Comparison of ENCODE assay signal across 12 cellular contexts in genomic region chr1:225875044-225875822, GRCh38. TPM values are rescaled to one million over a fixed set of nuclear protein-coding genes. Genes with fewer than 3 reads are reported as not detected.
DNase-seq lines count a peak whose midpoint lies in the region; TF ChIP-seq lines count a peak whose summit lies in the region.
"Had no signal": no experiment of that assay in that cellular context is flagged by ENCODE, and none has a peak within 500 bp of the region (broad histone marks: within the 10 kb centered on the region; RNA-seq: fewer than 3 reads in every experiment).

No MANE protein-coding gene starts in this region.

- CTCF ChIA-PET in activated CD4-positive, alpha-beta T cell treated with anti-CD3 and anti-CD28 coated beads, Interleukin-2, amount 10 ng/mL, durations not matched to agents 7 days and 5 days (lab: Charles Lee): interaction anchor here (1.0 kb wide), 1 partner anchor 9 kb away, joined by 4 read pairs; no protein-coding TSS in a partner anchor
- CTCF ChIA-PET in PC-9 (lab: Charles Lee) (interaction anchor here (0.5 to 0.6 kb wide), 4 partner anchors 14 to 98 kb away, joined by 3 to 4 read pairs (median 3); partner anchors contain the start of genes LEFTY1 and PYCR2), SK-N-SH (lab: Yijun Ruan, JAX) (no interaction called here)

- peak overlapping the region; percentile 30; the same call in 1 of the 2 replicates for H3K4me3 ChIP-seq in PC-9
- H3K4me3 ChIP-seq in transverse colon: no peak overlapping the region
- no peak overlapping the region for H3K4me3 ChIP-seq in SK-N-SH (ENCODE audit: low read depth in 2 of 2, low read length in 1 of 2)
- H3K4me3 ChIP-seq: right lobe of liver had no signal

- H3K9me3 ChIP-seq in PC-9 (ENCODE audit: insufficient read depth, low read depth) (no peaks in the 10 kb centered on the region), transverse colon (no peaks in the 10 kb centered on the region), SK-N-SH (no peaks in the 10 kb centered on the region)
- H3K9me3 ChIP-seq: right lobe of liver had no signal

- no peaks in the 10 kb centered on the region for H3K27me3 Mint-ChIP-seq in activated CD4-positive, alpha-beta T cell treated with anti-CD3 and anti-CD28 coated beads, Interleukin-2, amount 10 ng/mL, durations not matched to agents 7 days and 5 days

- POLR2A ChIA-PET in activated CD4-positive, alpha-beta T cell treated with anti-CD3 and anti-CD28 coated beads, Interleukin-2, amount 10 ng/mL, durations not matched to agents 7 days and 5 days (lab: Charles Lee): no interaction called here
- POLR2A ChIA-PET in PC-9 (lab: Charles Lee; ENCODE audit: unreplicated experiment): interaction anchor here (0.5 to 0.6 kb wide), 3 partner anchors 187 to 1439 kb away, joined by 3 to 7 read pairs (median 4); partner anchors contain the start of gene H3-3A
- POLR2A ChIA-PET in SK-N-SH (lab: Yijun Ruan, JAX): no interaction called here

- no peak for TF ChIP-seq CTCF in PC-9 (conservative IDR thresholded peaks at IDR 0.05)
- TF ChIP-seq CTCF in transverse colon (IDR thresholded peaks at IDR 0.05): no peak
- TF ChIP-seq CTCF in SK-N-SH (IDR thresholded peaks at IDR 0.05): no peak

- H3K36me3 Mint-ChIP-seq in activated CD4-positive, alpha-beta T cell treated with anti-CD3 and anti-CD28 coated beads, Interleukin-2, amount 10 ng/mL, durations not matched to agents 7 days and 5 days (ENCODE audit: low read depth): peaks cover 84% of the 10 kb centered on the region

- TSS peak; percentile 97 for BruUV-seq in PC-9 (replicated peaks; lab: Mats Ljungman, UMichigan)

- H3K4me3 Mint-ChIP-seq in activated CD4-positive, alpha-beta T cell treated with anti-CD3 and anti-CD28 coated beads, Interleukin-2, amount 10 ng/mL, durations not matched to agents 7 days and 5 days: no peak overlapping the region

- H3K4me2 ChIP-seq in PC-9: peak overlapping the region; percentile 88
- H3K4me2 ChIP-seq in SK-N-SH: no peak overlapping the region

- no peak for TF ChIP-seq RAD21 in SK-N-SH (IDR thresholded peaks at IDR 0.05; ENCODE audit: low read length)

- in situ Hi-C loops in transverse colon (cut with MboI; ENCODE audit: low pct_ligation_motif_present in 1 of 4, low pct_unique_long_range_greater_than_20kb in 1 of 4, low sequenced_read_pairs in 3 of 4): no loop called here

- peaks cover 75% of the 10 kb centered on the region for H3K4me1 Mint-ChIP-seq in activated CD4-positive, alpha-beta T cell treated with anti-CD3 and anti-CD28 coated beads, Interleukin-2, amount 10 ng/mL, durations not matched to agents 7 days and 5 days

- H3K9me2 ChIP-seq in PC-9 (ENCODE audit: insufficient read depth) (no peaks in the 10 kb centered on the region), SK-N-SH (no peaks in the 10 kb centered on the region)

- H3K4me1 ChIP-seq in PC-9 (replicated peaks; ENCODE audit: insufficient read depth) (peaks cover 91% of the 10 kb centered on the region), transverse colon (peaks cover 31 to 55% (median 50%) of the 10 kb centered on the region in 4 donors), SK-N-SH (ENCODE audit: control insufficient read depth in 1 of 2, insufficient read depth in 2 of 2, low read depth in 1 of 2, low read length in 1 of 2) (peaks cover 0 to 19% of the 10 kb centered on the region in 2 experiments; a peak in 1 of 4 replicates)

- peak overlapping the region; percentile 91 for H3K27ac ChIP-seq in PC-9
- H3K27ac ChIP-seq in transverse colon: peak overlapping the region; percentile 76 to 98 (median 96)
- H3K27ac ChIP-seq in SK-N-SH (ENCODE audit: low read depth in 2 of 2, low read length in 1 of 2): no peak overlapping the region
- H3K27ac ChIP-seq: right lobe of liver had no signal

- H4K20me1 ChIP-seq in PC-9 (ENCODE audit: insufficient read depth) (0 out of 2 replicates have a peak, but pooled peaks cover 4% of the 10 kb centered on the region), SK-N-SH (ENCODE audit: insufficient read depth) (no peaks in the 10 kb centered on the region)

- no peaks in the 10 kb centered on the region for H3K9me3 Mint-ChIP-seq in activated CD4-positive, alpha-beta T cell treated with anti-CD3 and anti-CD28 coated beads, Interleukin-2, amount 10 ng/mL, durations not matched to agents 7 days and 5 days

- no peak for TF ChIP-seq POLR2A in transverse colon (IDR thresholded peaks at IDR 0.05)

- H3K27me3 ChIP-seq in PC-9 (ENCODE audit: insufficient read depth, low read depth): no peaks in the 10 kb centered on the region
- H3K27me3 ChIP-seq in transverse colon: no peaks in the 10 kb centered on the region
- no peaks in the 10 kb centered on the region for H3K27me3 ChIP-seq in SK-N-SH (ENCODE audit: insufficient read depth)
- H3K27me3 ChIP-seq: right lobe of liver had no signal

- peaks cover 13% of the 10 kb centered on the region; the same call in 1 of the 2 replicates for H3K36me3 ChIP-seq in PC-9 (ENCODE audit: low read depth)
- peaks cover 0 to 36% (median 16%) of the 10 kb centered on the region in 4 donors for H3K36me3 ChIP-seq in transverse colon
- peaks cover 12 to 14% of the 10 kb centered on the region in 2 experiments for H3K36me3 ChIP-seq in SK-N-SH (replicated peaks in 1 of 2; ENCODE audit: control insufficient read depth in 1 of 2, insufficient read depth in 2 of 2, low read length in 1 of 2)

- TF ChIP-seq EP300 in transverse colon (IDR thresholded peaks at IDR 0.05; ENCODE audit: low read depth) (no peak), SK-N-SH (IDR thresholded peaks at IDR 0.05; ENCODE audit: borderline replicate concordance in 1 of 2, low read depth in 1 of 2, low read length in 1 of 2) (no peak)

- H3F3A ChIP-seq in PC-9 (ENCODE audit: insufficient read depth, low read depth) (peaks cover 73% of the 10 kb centered on the region), SK-N-SH (replicated peaks; ENCODE audit: insufficient read depth) (peaks cover 4% of the 10 kb centered on the region)

- no peak for DNase-seq in activated CD4-positive, alpha-beta T cell treated with anti-CD3 and anti-CD28 coated beads, Interleukin-2, amount 10 ng/mL, durations not matched to agents 7 days and 5 days
- no peak for DNase-seq in activated CD4-positive, alpha-beta T cell treated with anti-CD3 and anti-CD28 coated beads, Interleukin-2, amount 50 U/mL, for 48 hours
- DNase-seq in PC-9 (peak; percentile 92 to 96), glomerular visceral epithelial cell (ENCODE audit: extremely low spot score) (peak; percentile 18), transverse colon (peak; percentile 78), NCI-H1930 (lab: John Stamatoyannopoulos, UW) (no peak), SK-N-SH (no peak)
- DNase-seq in activated CD4-positive, CD25-positive, alpha-beta regulatory T cell treated with anti-CD3 and anti-CD28 coated beads, Interleukin-2, amount 50 U/mL, for 72 hours: no peak
- DNase-seq: activated T-cell treated with anti-CD3 and anti-CD28 coated beads, Interleukin-2, amount 50 U/mL, for 48 hours; NCI-H1694 treated with DMSO at 0.1 percent for 48 hours; SW 1271 had no signal

- intact Hi-C loops in PC-9 (cut with micrococcal nuclease; ENCODE audit: unreplicated experiment): loop anchor here (1.0 to 5.0 kb wide), 3 partner anchors 47 to 218 kb away; partner anchors contain the start of gene EPHX1
- intact Hi-C loops in transverse colon (cut with DNase I; ENCODE audit: low total_unique reads): no loop called here

- peak overlapping the region; percentile 33 for H3K27ac Mint-ChIP-seq in activated CD4-positive, alpha-beta T cell treated with anti-CD3 and anti-CD28 coated beads, Interleukin-2, amount 10 ng/mL, durations not matched to agents 7 days and 5 days

- H2AFZ ChIP-seq in PC-9 (peak overlapping the region; percentile 56; the same call in 1 of the 2 replicates), SK-N-SH (ENCODE audit: low read depth) (no peak overlapping the region)

- H3K79me2 ChIP-seq in PC-9 (ENCODE audit: low read depth): peaks cover 50% of the 10 kb centered on the region
- no peaks in the 10 kb centered on the region for H3K79me2 ChIP-seq in SK-N-SH (ENCODE audit: insufficient read depth)

- 50 to 66% methylated on average over 2 to 12 of the region's 12 CpGs for WGBS in transverse colon (ENCODE audit: low coverage in 1 of 2), 2 donors
- WGBS in SK-N-SH (ENCODE audit: low lambda C conversion rate): 87% methylated on average over 6 of the region's 12 CpGs

- H3K9ac ChIP-seq in SK-N-SH: no peak overlapping the region

TF ChIP-seq in SK-N-SH, 30 proteins besides CTCF, POLR2A, EP300 and RAD21:
- TF ChIP-seq NFIC (IDR thresholded peaks at IDR 0.05; ENCODE audit: borderline replicate concordance) (no peak), PBX3 (IDR thresholded peaks at IDR 0.05) (no peak)

RNA-seq across cellular contexts. Expression of gene TMEM63A, which starts 6.9 kb away (rescaled TPM):
- 100 to 1,000 TPM; 197 to 211 TPM for total RNA-seq in activated CD4-positive, alpha-beta T cell treated with anti-CD3 and anti-CD28 coated beads, Interleukin-2, amount 10 ng/mL, durations not matched to agents 7 days and 5 days
- total RNA-seq in PC-9 (2021) (115 and 126 TPM in 2 replicates), transverse colon (100 to 1,000 TPM; 104 to 256 (median 180) TPM)
- 13.5 and 18.5 TPM in 2 replicates for polyA plus RNA-seq in SK-N-SH (2012; rRNA removed)
- 3.2 and 5.1 TPM in 2 replicates for polyA plus RNA-seq in SK-N-SH (2012; cell fraction: cytosol; rRNA removed)
- 83.1 and 85.6 TPM in 2 replicates for polyA plus RNA-seq in SK-N-SH (2012; cell fraction: nucleus; rRNA removed)

RNA-seq across cellular contexts. Expression of gene LEFTY1, which starts 13.7 kb away (rescaled TPM):
- total RNA-seq in activated CD4-positive, alpha-beta T cell treated with anti-CD3 and anti-CD28 coated beads, Interleukin-2, amount 10 ng/mL, durations not matched to agents 7 days and 5 days: not detected
- total RNA-seq in PC-9 (2021) (not detected in 2 replicates), transverse colon (100 to 1,000 TPM in 3 of 4 donors, 10 to 100 TPM in 1; 86.0 to 320 (median 214) TPM)
- polyA plus RNA-seq in SK-N-SH (2012; rRNA removed): 0.05 and 0.07 TPM in 2 replicates
- 0.04 and 0.05 TPM in 2 replicates for polyA plus RNA-seq in SK-N-SH (2012; cell fraction: cytosol; rRNA removed)
- 0.33 and 0.50 TPM in 2 replicates for polyA plus RNA-seq in SK-N-SH (2012; cell fraction: nucleus; rRNA removed)

RNA-seq across cellular contexts. Expression of gene PYCR2, which starts 48.8 kb away (rescaled TPM):
- 100 to 1,000 TPM in 1 of 2 experiments, 10 to 100 TPM in 1; 98.1 to 120 TPM for total RNA-seq in activated CD4-positive, alpha-beta T cell treated with anti-CD3 and anti-CD28 coated beads, Interleukin-2, amount 10 ng/mL, durations not matched to agents 7 days and 5 days
- total RNA-seq in PC-9 (2021) (100 and 112 TPM in 2 replicates), transverse colon (10 to 100 TPM; 26.5 to 40.6 (median 32.2) TPM)
- polyA plus RNA-seq in SK-N-SH (2012; rRNA removed): 95.3 and 124 TPM in 2 replicates
- 49.6 and 70.6 TPM in 2 replicates for polyA plus RNA-seq in SK-N-SH (2012; cell fraction: cytosol; rRNA removed)
- polyA plus RNA-seq in SK-N-SH (2012; cell fraction: nucleus; rRNA removed): 175 and 177 TPM in 2 replicates

Comparison
In these comparisons a context has a peak if more than half of its experiments do, and no peak if none do; other contexts are left out.
1. DNase-seq: peak in PC-9 (2 of 2), glomerular visceral epithelial cell (single experiment) and transverse colon (single experiment); none in activated CD4-positive, alpha-beta T cell treated with anti-CD3 and anti-CD28 coated beads, Interleukin-2, amount 10 ng/mL, durations not matched to agents 7 days and 5 days (single experiment), activated CD4-positive, alpha-beta T cell treated with anti-CD3 and anti-CD28 coated beads, Interleukin-2, amount 50 U/mL, for 48 hours (0 of 2), NCI-H1930 (0 of 2), SK-N-SH (single experiment) and activated CD4-positive, CD25-positive, alpha-beta regulatory T cell treated with anti-CD3 and anti-CD28 coated beads, Interleukin-2, amount 50 U/mL, for 72 hours (single experiment).
2. H3K27ac ChIP-seq: peak in PC-9 (single experiment) and transverse colon (4 of 4); none in SK-N-SH (0 of 2).
3. RNA of gene LEFTY1, which starts 13.7 kb away (total RNA-seq): 86.0 to 320 TPM in transverse colon; not detected in activated CD4-positive, alpha-beta T cell treated with anti-CD3 and anti-CD28 coated beads, Interleukin-2, amount 10 ng/mL, durations not matched to agents 7 days and 5 days and not detected in PC-9; every median in the first group is over 10 times any median in the second.